Comparison of ENCODE assay signal across 7 cellular contexts in the genomic region with DNA sequence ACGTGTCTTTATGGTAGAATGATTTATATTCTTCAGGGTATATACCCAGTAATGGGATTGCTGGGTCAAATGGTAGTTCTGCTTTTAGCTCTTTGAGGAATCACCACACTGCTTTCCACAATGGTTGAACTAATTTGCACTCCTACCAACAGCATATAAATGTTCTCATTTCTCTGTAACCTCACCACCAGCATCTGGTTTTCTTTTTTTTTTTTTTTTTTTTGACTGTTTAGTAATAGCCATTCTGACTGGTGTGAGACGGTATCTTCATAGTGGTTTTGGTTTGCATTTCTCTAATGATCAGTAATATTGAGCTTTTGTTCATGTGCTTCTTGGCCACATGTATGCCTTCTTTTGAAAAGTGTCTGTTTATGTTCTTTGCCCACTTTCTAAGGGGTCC. TPM values are rescaled to one million over a fixed set of nuclear protein-coding genes. Genes with fewer than 3 reads are reported as not detected.
DNase-seq lines count a peak whose midpoint lies in the region; ATAC-seq, FAIRE-seq and TF ChIP-seq lines count a peak whose summit lies in the region.
"Not testable (repeated sequence)": the region's sequence is repeated elsewhere in the genome, so short reads cannot be mapped to it uniquely, and the experiment has no call there.

No MANE protein-coding gene starts in this region.

- TF ChIP-seq EP300 in GM12878 (IDR thresholded peaks at IDR 0.05; ENCODE audit: borderline replicate concordance in 1 of 2, control insufficient read depth in 1 of 2, low read depth in 2 of 2, low read length in 2 of 2): not testable (repeated sequence)

- H3K36me3 Mint-ChIP-seq in stimulated activated effector memory CD8-positive, alpha-beta T cell treated with anti-CD3 and anti-CD28 coated beads, Interleukin-12 subunit alpha, Interleukin-12 subunit beta, amount 100 ng/mL, for 72 hours: not testable (repeated sequence)

- BruUV-seq in GM12878 (replicated peaks; lab: Mats Ljungman, UMichigan): not testable (repeated sequence)

- in situ Hi-C loops in GM12878 (cut with MboI): not testable (repeated sequence)

- SMC1A ChIA-PET in GM12878 (lab: Charles Lee; ENCODE audit: uncharacterized antibody, unreplicated experiment): not testable (repeated sequence)

- POLR2A ChIA-PET in GM12878 (lab: Charles Lee): not testable (repeated sequence)

- H3K4me1 Mint-ChIP-seq in stimulated activated effector memory CD8-positive, alpha-beta T cell treated with anti-CD3 and anti-CD28 coated beads, Interleukin-12 subunit alpha, Interleukin-12 subunit beta, amount 100 ng/mL, for 72 hours: not testable (repeated sequence)

- H3K27me3 ChIP-seq in GM12878 (replicated peaks in 1 of 2; ENCODE audit: control insufficient read depth in 2 of 2, insufficient read depth in 2 of 2, low read length in 1 of 2): not testable (repeated sequence)

- H3K4me1 ChIP-seq in GM12878 (ENCODE audit: control insufficient read depth, insufficient read depth, low read length): not testable (repeated sequence)

- not testable (repeated sequence) for H3K9me3 Mint-ChIP-seq in stimulated activated effector memory CD8-positive, alpha-beta T cell treated with anti-CD3 and anti-CD28 coated beads, Interleukin-12 subunit alpha, Interleukin-12 subunit beta, amount 100 ng/mL, for 72 hours

- ATAC-seq in GM21390 (IDR thresholded peaks at IDR 0.05; ENCODE audit: unreplicated experiment): peak; percentile 58
- peak; percentile 76 for ATAC-seq in HG02610 (IDR thresholded peaks at IDR 0.05; ENCODE audit: unreplicated experiment)
- ATAC-seq in HG02642 (IDR thresholded peaks at IDR 0.05; ENCODE audit: poor library complexity, unreplicated experiment): peak; percentile 47
- ATAC-seq in HG02798 (IDR thresholded peaks at IDR 0.05; ENCODE audit: poor library complexity, unreplicated experiment): peak; percentile 42
- ATAC-seq in HG02852 (IDR thresholded peaks at IDR 0.05; ENCODE audit: unreplicated experiment): peak; percentile 50
- ATAC-seq in GM12878: peak; percentile 73
- peak; percentile 48 for ATAC-seq in stimulated activated effector memory CD8-positive, alpha-beta T cell treated with anti-CD3 and anti-CD28 coated beads, Interleukin-12 subunit alpha, Interleukin-12 subunit beta, amount 100 ng/mL, for 72 hours

- not testable (repeated sequence) for H3K79me2 ChIP-seq in GM12878 (ENCODE audit: control insufficient read depth, insufficient read depth, low read length)

- not testable (repeated sequence) for H3K4me2 ChIP-seq in GM12878 (ENCODE audit: control insufficient read depth, insufficient read depth)

- WGBS in GM12878 (ENCODE audit: insufficient coverage, insufficient replicate concordance, low lambda C conversion rate, missing lambda C conversion rate): no CpG with 5 or more reads among the region's 2 CpGs

- not testable (repeated sequence) for H4K20me1 ChIP-seq in GM12878 (ENCODE audit: control insufficient read depth, insufficient read depth)

- RAD21 ChIA-PET in GM12878 (lab: Charles Lee; ENCODE audit: unreplicated experiment): not testable (repeated sequence)

- H3K27ac Mint-ChIP-seq in stimulated activated effector memory CD8-positive, alpha-beta T cell treated with anti-CD3 and anti-CD28 coated beads, Interleukin-12 subunit alpha, Interleukin-12 subunit beta, amount 100 ng/mL, for 72 hours: not testable (repeated sequence)

- FAIRE-seq in GM12878 (lab: Jason Lieb, UNC): not testable (repeated sequence)

- DNase-seq in GM12878 (ENCODE audit: low read depth, low spot score); stimulated activated effector memory CD8-positive, alpha-beta T cell treated with anti-CD3 and anti-CD28 coated beads, Interleukin-12 subunit alpha, Interleukin-12 subunit beta, amount 100 ng/mL, for 72 hours (ENCODE audit: low spot score in 2 of 2): not testable (repeated sequence)

- not testable (repeated sequence) for H2AFZ ChIP-seq in GM12878 (ENCODE audit: control insufficient read depth, low read depth, low read length)

- intact Hi-C loops in GM12878 (cut with micrococcal nuclease; ENCODE audit: unreplicated experiment): not testable (repeated sequence)

- TF ChIP-seq CTCF in GM12878 (IDR thresholded peaks at IDR 0.05 in 2 of 3, conservative IDR thresholded peaks at IDR 0.05 in 1 of 3; ENCODE audit: control insufficient read depth in 2 of 3, extremely low read depth in 1 of 3, insufficient read depth in 1 of 3, low read depth in 3 of 3, low read length in 3 of 3): not testable (repeated sequence)

- not testable (repeated sequence) for H3K9ac ChIP-seq in GM12878 (ENCODE audit: control insufficient read depth, insufficient read depth, low read length)

- CTCF ChIA-PET in GM12878 (lab: Yijun Ruan, JAX): not testable (repeated sequence)

- not testable (repeated sequence) for H3K9me3 ChIP-seq in GM12878 (replicated peaks; ENCODE audit: control insufficient read depth, insufficient read depth, low read length)

- H3K27ac ChIP-seq in GM12878 (ENCODE audit: control insufficient read depth, insufficient read depth): not testable (repeated sequence)

- H3K4me3 Mint-ChIP-seq in stimulated activated effector memory CD8-positive, alpha-beta T cell treated with anti-CD3 and anti-CD28 coated beads, Interleukin-12 subunit alpha, Interleukin-12 subunit beta, amount 100 ng/mL, for 72 hours: not testable (repeated sequence)

- H3K36me3 ChIP-seq in GM12878 (ENCODE audit: control insufficient read depth in 2 of 2, insufficient read depth in 2 of 2, low read length in 1 of 2): not testable (repeated sequence)

- H3K4me3 ChIP-seq in GM12878: not testable (repeated sequence)

- not testable (repeated sequence) for TF ChIP-seq RAD21 in GM12878 (IDR thresholded peaks at IDR 0.05; ENCODE audit: insufficient read depth, low read depth, low read length)

- TF ChIP-seq POLR2A in GM12878 (IDR thresholded peaks at IDR 0.05; ENCODE audit: low read depth, low read length): not testable (repeated sequence)

RNA-seq across cellular contexts. Expression of a gene that starts 42.9 kb away (rescaled TPM):
- 22.4 and 23.5 TPM in 2 replicates for total RNA-seq in GM12878 (2013; cell fraction: nucleolus; rRNA removed)
- 11.2 and 12.6 TPM in 2 replicates for total RNA-seq in GM12878 (2014; rRNA removed)
- total RNA-seq in GM12878 (2014; rRNA removed; fragmentation: Illumina TruSeq; extraction: Trizol): 7.8 and 8.7 TPM in 2 replicates
- total RNA-seq in GM12878 (2021): 12.7 and 14.5 TPM in 2 replicates
- polyA plus RNA-seq in GM12878 (2011; ENCODE audit: low read depth): 2.2 TPM
- 9.4 and 10.1 TPM in 2 replicates for polyA plus RNA-seq in GM12878 (2011; rRNA removed)
- polyA plus RNA-seq in GM12878 (2011; cell fraction: cytosol; rRNA removed): 3.5 and 5.4 TPM in 2 replicates
- polyA plus RNA-seq in GM12878 (2011; cell fraction: nucleus; rRNA removed): 4.8 and 6.8 TPM in 2 replicates
- 5.6 and 7.6 TPM in 2 replicates for polyA plus RNA-seq in GM12878 (2012)
- 11.4 and 12.7 TPM in 2 replicates for polyA plus RNA-seq in GM12878 (2014; fragmentation: Illumina TruSeq; extraction: Trizol)
- polyA plus RNA-seq in GM12878 (2014; fragmentation: Nextera tagmentation; extraction: Ambion mirVana): 1 to 10 TPM; 3.9 to 5.4 TPM
- polyA plus RNA-seq in GM12878 (2014; rRNA removed): 7.5 and 8.2 TPM in 2 replicates
- polyA plus RNA-seq in GM12878 (2016; fragmentation: Nextera tagmentation; extraction: Ambion mirVana): 10 to 100 TPM; 25.2 to 29.2 TPM
- polyA minus RNA-seq in GM12878 (2011; rRNA and poly(A)+ RNA removed): 3.9 and 5.4 TPM in 2 replicates
- 2.9 and 4.0 TPM in 2 replicates for polyA minus RNA-seq in GM12878 (2011; cell fraction: cytosol; rRNA and poly(A)+ RNA removed)
- polyA minus RNA-seq in GM12878 (2011; cell fraction: nucleus; rRNA and poly(A)+ RNA removed): 7.5 and 13.5 TPM in 2 replicates
